In the genomic region with DNA sequence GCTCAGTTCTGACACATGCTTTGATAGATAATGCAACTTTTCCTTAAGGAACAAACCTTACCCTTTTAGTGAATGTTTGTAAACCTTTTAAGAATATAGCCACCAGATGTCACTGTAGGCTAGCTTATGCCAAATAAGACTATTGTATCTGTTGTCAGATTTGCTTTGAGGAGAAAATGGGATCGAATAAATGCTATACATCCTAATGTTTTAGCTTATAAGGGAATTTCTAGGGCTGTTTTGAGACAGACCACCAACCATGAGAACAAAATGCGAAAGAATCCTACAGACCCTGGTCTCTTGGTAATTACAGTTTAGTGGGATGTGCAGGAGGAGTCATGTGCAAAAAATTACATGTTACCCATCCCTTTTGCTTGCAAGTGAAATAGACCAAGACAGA, we compare ENCODE assay signal across 8 cellular contexts.
A peak's percentile ranks its signal among the peaks of the same experiment; 100 is the strongest.
DNase-seq lines count a peak whose midpoint lies in the region; ATAC-seq and TF ChIP-seq lines count a peak whose summit lies in the region.

No MANE protein-coding gene starts in this region.

- H3K36me3 ChIP-seq in OCI-LY1 (ENCODE audit: insufficient read depth, low read length) (no peaks in the 10 kb centered on the region), neuronal stem cell (replicated peaks in 1 of 2; ENCODE audit: control insufficient read depth in 2 of 2, insufficient read depth in 2 of 2, low read length in 2 of 2) (no peaks in the 10 kb centered on the region)

- no peak overlapping the region for H2BK15ac ChIP-seq in neuronal stem cell (ENCODE audit: low read length)

- no peak overlapping the region for H3K18ac ChIP-seq in neuronal stem cell (ENCODE audit: low read length)

- H3K9ac ChIP-seq in OCI-LY1 (ENCODE audit: low read length) = no peak overlapping the region
- no peak overlapping the region for H3K9ac ChIP-seq in neuronal stem cell (ENCODE audit: low read depth, low read length, poor library complexity)

- H2BK12ac ChIP-seq in neuronal stem cell (ENCODE audit: low read length) = no peak overlapping the region

- H4K91ac ChIP-seq in neuronal stem cell (ENCODE audit: low read depth, low read length, poor library complexity) = no peak overlapping the region

- H3K9me3 ChIP-seq in OCI-LY1 (ENCODE audit: low read length) = no peaks in the 10 kb centered on the region
- no peaks in the 10 kb centered on the region for H3K9me3 ChIP-seq in neuronal stem cell (replicated peaks in 1 of 2; ENCODE audit: control insufficient read depth in 2 of 2, insufficient read depth in 1 of 2, low read depth in 1 of 2, low read length in 2 of 2)

- TF ChIP-seq CTCF in OCI-LY1 (IDR thresholded peaks at IDR 0.05; ENCODE audit: low read length) = peak; percentile 57

- no peak overlapping the region for H2BK5ac ChIP-seq in neuronal stem cell (ENCODE audit: low read length)

- peak; percentile 65 for DNase-seq in DMS53 treated with DMSO at 0.1 percent for 48 hours (lab: John Stamatoyannopoulos, UW; ENCODE audit: unreplicated experiment)
- peak; percentile 67 for DNase-seq in epidermal melanocyte (ENCODE audit: insufficient read length, low spot score)
- peak; percentile 63 for DNase-seq in neuronal stem cell (ENCODE audit: low spot score)
- no peak for DNase-seq in activated T-cell treated with anti-CD3 and anti-CD28 coated beads, Interleukin-2, amount 50 U/mL, for 1 hour
- DNase-seq in activated effector memory CD4-positive, alpha-beta T cell treated with anti-CD3 and anti-CD28 coated beads, Interleukin-2, amount 50 U/mL, for 16 hours = no peak

- H2AK5ac ChIP-seq in neuronal stem cell (ENCODE audit: low read depth, low read length) = no peak overlapping the region

- H3K4me3 ChIP-seq in OCI-LY1 (ENCODE audit: low read depth, low read length, poor library complexity, severe bottlenecking) (no peak overlapping the region), neuronal stem cell (ENCODE audit: low read length in 2 of 2) (no peak overlapping the region)

- no peak overlapping the region for H3K23ac ChIP-seq in neuronal stem cell (ENCODE audit: low read depth, low read length, poor library complexity)

- H3F3A ChIP-seq in OCI-LY1 (ENCODE audit: insufficient read depth, low read length) = no peaks in the 10 kb centered on the region

- no peak overlapping the region for H4K8ac ChIP-seq in neuronal stem cell (ENCODE audit: low read depth, low read length)

- H2AFZ ChIP-seq in OCI-LY1 (ENCODE audit: low read length) (no peak overlapping the region), neuronal stem cell (ENCODE audit: low read length) (no peak overlapping the region)

- no peaks in the 10 kb centered on the region for H3K79me1 ChIP-seq in neuronal stem cell (ENCODE audit: low read depth, low read length)

- H3K4me1 ChIP-seq in OCI-LY1 (ENCODE audit: insufficient read depth, low read length, severe bottlenecking) = no peaks in the 10 kb centered on the region
- H3K4me1 ChIP-seq in neuronal stem cell (ENCODE audit: control insufficient read depth in 2 of 2, insufficient read depth in 1 of 2, low read depth in 1 of 2, low read length in 2 of 2) = peaks cover 4 to 9% of the 10 kb centered on the region in 2 donors

- H2BK120ac ChIP-seq in neuronal stem cell (ENCODE audit: low read depth, low read length) = no peak overlapping the region

- H3K27ac ChIP-seq in OCI-LY1 (ENCODE audit: low read depth, low read length, poor library complexity, severe bottlenecking) (no peak overlapping the region), neuronal stem cell (replicated peaks; ENCODE audit: low read length) (no peak overlapping the region)

- H3K4me2 ChIP-seq in OCI-LY1 (ENCODE audit: low read length) (no peak overlapping the region), neuronal stem cell (ENCODE audit: insufficient read depth, low read length, poor library complexity, severe bottlenecking) (no peak overlapping the region)

- no CpG with 5 or more reads among the region's 2 CpGs for WGBS in neuronal stem cell (ENCODE audit: extremely low coverage in 2 of 2, insufficient read length in 2 of 2, insufficient replicate concordance in 1 of 2), 2 donors

- no peaks in the 10 kb centered on the region for H3K9me2 ChIP-seq in OCI-LY1 (ENCODE audit: low read depth, low read length)

- no peak overlapping the region for H3K4ac ChIP-seq in neuronal stem cell (ENCODE audit: low read length)

- H4K20me1 ChIP-seq in OCI-LY1 (ENCODE audit: insufficient read depth, low read length) = no peaks in the 10 kb centered on the region

- no peaks in the 10 kb centered on the region for H3K27me3 ChIP-seq in OCI-LY1 (ENCODE audit: insufficient read depth, low read length)
- no peaks in the 10 kb centered on the region for H3K27me3 ChIP-seq in neuronal stem cell (ENCODE audit: control insufficient read depth in 3 of 3, insufficient read depth in 3 of 3, low read depth in 1 of 3, low read length in 3 of 3)

- no peaks in the 10 kb centered on the region for H3K79me2 ChIP-seq in OCI-LY1 (ENCODE audit: insufficient read depth, low read length)

- ATAC-seq in HG03354 (IDR thresholded peaks at IDR 0.05; ENCODE audit: poor library complexity, severe bottlenecking, unreplicated experiment) (peak; percentile 49), GM21381 (IDR thresholded peaks at IDR 0.05; ENCODE audit: unreplicated experiment) (no peak)

- no peak overlapping the region for H3K14ac ChIP-seq in neuronal stem cell (ENCODE audit: low read length)

Comparison
In these comparisons a context has a peak if more than half of its experiments do, and no peak if none do; other contexts are left out.
1. DNase-seq: peak in DMS53 treated with DMSO at 0.1 percent for 48 hours (single experiment), epidermal melanocyte (single experiment) and neuronal stem cell (single experiment); none in activated T-cell treated with anti-CD3 and anti-CD28 coated beads, Interleukin-2, amount 50 U/mL, for 1 hour (single experiment) and activated effector memory CD4-positive, alpha-beta T cell treated with anti-CD3 and anti-CD28 coated beads, Interleukin-2, amount 50 U/mL, for 16 hours (single experiment).